In the genomic region with DNA sequence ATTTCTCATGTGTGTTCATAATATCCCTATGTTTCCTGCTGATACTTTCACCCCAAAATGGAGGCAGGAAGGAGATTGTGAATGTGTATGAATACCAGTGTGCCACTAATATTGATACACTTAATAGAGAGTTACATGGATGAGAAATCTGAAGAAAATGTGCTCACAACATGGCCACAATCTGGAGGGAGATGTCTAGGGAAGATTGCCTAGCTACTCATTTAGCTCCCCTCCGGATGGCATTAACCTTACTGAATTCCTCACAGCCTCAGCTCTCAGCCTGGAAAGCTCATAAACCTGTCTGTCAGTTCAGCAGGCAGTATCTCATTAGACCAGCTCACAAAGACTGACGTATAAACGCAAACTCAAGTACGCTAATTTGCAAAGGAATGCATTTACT, we compare ENCODE assay signal across 19 cellular contexts. TPM values are rescaled to one million over a fixed set of nuclear protein-coding genes. Genes with fewer than 3 reads are reported as not detected.
DNase-seq lines count a peak whose midpoint lies in the region; TF ChIP-seq lines count a peak whose summit lies in the region.
"Had no signal": no experiment of that assay in that cellular context is flagged by ENCODE, and none has a peak within 500 bp of the region (broad histone marks: within the 10 kb centered on the region; RNA-seq: fewer than 3 reads in every experiment).

No MANE protein-coding gene starts in this region.

- no peak overlapping the region for H3K4me3 Mint-ChIP-seq in endothelial cell (ENCODE audit: unreplicated experiment)
- H3K4me3 Mint-ChIP-seq in activated naive CD4-positive, alpha-beta T cell treated with anti-CD3 and anti-CD28 coated beads for 36 hours, result no peak overlapping the region
- H3K4me3 Mint-ChIP-seq: activated naive CD8-positive, alpha-beta T cell treated with anti-CD3 and anti-CD28 coated beads, Interleukin-2, amount 50 U/mL, for 24 hours; activated T-cell treated with anti-CD3 and anti-CD28 coated beads, Interleukin-2, amount 50 U/mL, for 72 hours; central memory CD8-positive, alpha-beta T cell had no signal

- H3K4ac ChIP-seq in neuronal stem cell (ENCODE audit: low read length), result no peak overlapping the region

- H2BK120ac ChIP-seq in neuronal stem cell (ENCODE audit: low read depth, low read length), result no peak overlapping the region

- H3K27ac ChIP-seq in neuronal stem cell (replicated peaks; ENCODE audit: low read length), result no peak overlapping the region
- H3K27ac ChIP-seq: C4-2B, gastroesophageal sphincter, psoas muscle had no signal

- peak overlapping the region; percentile 29 for H3K4me2 ChIP-seq in neuronal stem cell (ENCODE audit: insufficient read depth, low read length, poor library complexity, severe bottlenecking)
- H3K4me2 ChIP-seq: SK-N-SH had no signal

- H3K18ac ChIP-seq in neuronal stem cell (ENCODE audit: low read length), result no peak overlapping the region

- no peak overlapping the region for H2BK15ac ChIP-seq in neuronal stem cell (ENCODE audit: low read length)

- H3K27me3 ChIP-seq in HAP-1 (ENCODE audit: low read depth), result peaks cover 10% of the 10 kb centered on the region
- H3K27me3 ChIP-seq in neuronal stem cell (ENCODE audit: control insufficient read depth in 3 of 3, insufficient read depth in 3 of 3, low read depth in 1 of 3, low read length in 3 of 3), result no peaks in the 10 kb centered on the region
- H3K27me3 ChIP-seq: gastroesophageal sphincter had no signal

- no peaks in the 10 kb centered on the region for H3K9me3 ChIP-seq in HAP-1
- H3K9me3 ChIP-seq in neuronal stem cell (replicated peaks in 1 of 2; ENCODE audit: control insufficient read depth in 2 of 2, insufficient read depth in 1 of 2, low read depth in 1 of 2, low read length in 2 of 2), result no peaks in the 10 kb centered on the region
- H3K9me3 ChIP-seq: gastroesophageal sphincter, mucosa of descending colon, psoas muscle, SK-N-SH had no signal

- no peak for TF ChIP-seq CTCF in endothelial cell (IDR thresholded peaks at IDR 0.05; ENCODE audit: unreplicated experiment)

- DNase-seq in HAP-1 (ENCODE audit: low spot score in 2 of 2), result peak; percentile 20 to 45
- peak; percentile 56 for DNase-seq in NCI-H526 treated with DMSO at 0.1 percent for 48 hours (lab: John Stamatoyannopoulos, UW)
- no peak for DNase-seq in endothelial cell (ENCODE audit: low spot score)
- DNase-seq in neuronal stem cell (ENCODE audit: low spot score), result peak; percentile 40
- DNase-seq in activated naive CD4-positive, alpha-beta T cell treated with anti-CD3 and anti-CD28 coated beads for 36 hours, result no peak
- DNase-seq in hypothalamus (lab: John Stamatoyannopoulos, UW), result no peak
- DNase-seq in globus pallidus (ENCODE audit: low spot score), result no peak
- DNase-seq: activated CD4-positive, alpha-beta T cell treated with anti-CD3 and anti-CD28 coated beads, Interleukin-2, amount 50 U/mL, for 48 hours; activated naive CD8-positive, alpha-beta T cell treated with anti-CD3 and anti-CD28 coated beads, Interleukin-2, amount 50 U/mL, for 24 hours; activated T-cell treated with anti-CD3 and anti-CD28 coated beads, Interleukin-2, amount 50 U/mL, for 72 hours; kidney glomerular epithelial cell; mucosa of descending colon; NCI-H2029; psoas muscle; SK-N-SH; stimulated activated CD4-positive, alpha-beta T cell treated with anti-CD3 and anti-CD28 coated beads, Interleukin-15, amount 100 ng/mL, for 24 hours had no signal

- H4K91ac ChIP-seq in neuronal stem cell (ENCODE audit: low read depth, low read length, poor library complexity), result no peak overlapping the region

- no peak overlapping the region for H3K9ac ChIP-seq in neuronal stem cell (ENCODE audit: low read depth, low read length, poor library complexity)
- H3K9ac ChIP-seq: SK-N-SH had no signal

- H3K4me1 ChIP-seq in HAP-1 (peaks cover 6% of the 10 kb centered on the region; the same call in 1 of the 2 replicates), neuronal stem cell (ENCODE audit: control insufficient read depth in 2 of 2, insufficient read depth in 1 of 2, low read depth in 1 of 2, low read length in 2 of 2) (peaks cover 4 to 22% of the 10 kb centered on the region in 2 donors)
- H3K4me1 ChIP-seq: gastroesophageal sphincter, psoas muscle had no signal

- peak overlapping the region; percentile 76 for H2AFZ ChIP-seq in neuronal stem cell (ENCODE audit: low read length)

- no peak overlapping the region for H2BK12ac ChIP-seq in neuronal stem cell (ENCODE audit: low read length)

- H3K14ac ChIP-seq in neuronal stem cell (ENCODE audit: low read length), result no peak overlapping the region

- H3K4me3 ChIP-seq in HAP-1 (no peak overlapping the region), neuronal stem cell (ENCODE audit: low read length in 2 of 2) (peak overlapping the region in 1 of 2 donors; percentile 29)
- H3K4me3 ChIP-seq: gastroesophageal sphincter, mucosa of descending colon, psoas muscle had no signal

- in situ Hi-C loops in HAP-1 (cut with MboI; ENCODE audit: low sequenced_read_pairs), result loop anchor here (25.0 kb wide), 1 partner anchor 192 kb away; no protein-coding TSS in a partner anchor

- H3K27me3 Mint-ChIP-seq in endothelial cell (ENCODE audit: unreplicated experiment), result no peaks in the 10 kb centered on the region
- H3K27me3 Mint-ChIP-seq in activated naive CD4-positive, alpha-beta T cell treated with anti-CD3 and anti-CD28 coated beads for 36 hours (ENCODE audit: low read depth), result peaks cover 5% of the 10 kb centered on the region

- H3K36me3 Mint-ChIP-seq in endothelial cell (ENCODE audit: low read depth, unreplicated experiment), result no peaks in the 10 kb centered on the region
- H3K36me3 Mint-ChIP-seq in activated naive CD4-positive, alpha-beta T cell treated with anti-CD3 and anti-CD28 coated beads for 36 hours (ENCODE audit: low read depth), result no peaks in the 10 kb centered on the region

- peak overlapping the region; percentile 66 for H3K27ac Mint-ChIP-seq in endothelial cell (ENCODE audit: unreplicated experiment)
- H3K27ac Mint-ChIP-seq in activated naive CD4-positive, alpha-beta T cell treated with anti-CD3 and anti-CD28 coated beads for 36 hours, result no peak overlapping the region
- H3K27ac Mint-ChIP-seq: activated naive CD8-positive, alpha-beta T cell treated with anti-CD3 and anti-CD28 coated beads, Interleukin-2, amount 50 U/mL, for 24 hours; activated T-cell treated with anti-CD3 and anti-CD28 coated beads, Interleukin-2, amount 50 U/mL, for 72 hours had no signal

- H3K36me3 ChIP-seq in HAP-1 (replicated peaks) (no peaks in the 10 kb centered on the region), neuronal stem cell (replicated peaks in 1 of 2; ENCODE audit: control insufficient read depth in 2 of 2, insufficient read depth in 2 of 2, low read length in 2 of 2) (no peaks in the 10 kb centered on the region)
- H3K36me3 ChIP-seq: gastroesophageal sphincter had no signal

- CTCF ChIA-PET in activated naive CD4-positive, alpha-beta T cell treated with anti-CD3 and anti-CD28 coated beads for 36 hours (lab: Charles Lee), result no interaction called here

- no peaks in the 10 kb centered on the region for H3K9me3 Mint-ChIP-seq in endothelial cell (ENCODE audit: unreplicated experiment)
- H3K9me3 Mint-ChIP-seq in activated naive CD4-positive, alpha-beta T cell treated with anti-CD3 and anti-CD28 coated beads for 36 hours, result no peaks in the 10 kb centered on the region
- H3K9me3 Mint-ChIP-seq: activated naive CD8-positive, alpha-beta T cell treated with anti-CD3 and anti-CD28 coated beads, Interleukin-2, amount 50 U/mL, for 24 hours; central memory CD8-positive, alpha-beta T cell had no signal

- no peak overlapping the region for H2BK5ac ChIP-seq in neuronal stem cell (ENCODE audit: low read length)

- no peak overlapping the region for H3K23ac ChIP-seq in neuronal stem cell (ENCODE audit: low read depth, low read length, poor library complexity)

- no peak overlapping the region for H4K8ac ChIP-seq in neuronal stem cell (ENCODE audit: low read depth, low read length)

- no peak overlapping the region for H2AK5ac ChIP-seq in neuronal stem cell (ENCODE audit: low read depth, low read length)

- intact Hi-C loops in activated naive CD4-positive, alpha-beta T cell treated with anti-CD3 and anti-CD28 coated beads for 36 hours (cut with micrococcal nuclease), result no loop called here

- WGBS in neuronal stem cell (ENCODE audit: extremely low coverage in 2 of 2, insufficient read length in 2 of 2, insufficient replicate concordance in 1 of 2), 2 donors, result no CpG with 5 or more reads among the region's 4 CpGs

- H3K79me1 ChIP-seq in neuronal stem cell (ENCODE audit: low read depth, low read length), result no peaks in the 10 kb centered on the region

- peaks cover 22% of the 10 kb centered on the region for H3K4me1 Mint-ChIP-seq in endothelial cell (ENCODE audit: unreplicated experiment)
- H3K4me1 Mint-ChIP-seq in activated naive CD4-positive, alpha-beta T cell treated with anti-CD3 and anti-CD28 coated beads for 36 hours (ENCODE audit: low read depth), result peaks cover 2% of the 10 kb centered on the region
- H3K4me1 Mint-ChIP-seq: activated naive CD8-positive, alpha-beta T cell treated with anti-CD3 and anti-CD28 coated beads, Interleukin-2, amount 50 U/mL, for 24 hours; central memory CD8-positive, alpha-beta T cell had no signal

RNA-seq across cellular contexts. Expression of a gene that starts 23.4 kb away (rescaled TPM):
- 106 TPM for total RNA-seq in endothelial cell (ENCODE audit: unreplicated experiment)
- 87.6 TPM for polyA plus RNA-seq in neuronal stem cell (2013, experiment 1 of 2)
- 85.8 TPM for polyA plus RNA-seq in neuronal stem cell (2013, experiment 2 of 2)
- 10 to 100 TPM; 43.6 to 49.8 TPM for total RNA-seq in activated naive CD4-positive, alpha-beta T cell treated with anti-CD3 and anti-CD28 coated beads for 36 hours

Comparison
In these comparisons a context has a peak if more than half of its experiments do, and no peak if none do; other contexts are left out.
1. DNase-seq: peak in HAP-1 (2 of 2), NCI-H526 treated with DMSO at 0.1 percent for 48 hours (single experiment) and neuronal stem cell (single experiment); none in endothelial cell (single experiment), activated naive CD4-positive, alpha-beta T cell treated with anti-CD3 and anti-CD28 coated beads for 36 hours (single experiment), hypothalamus (0 of 51) and globus pallidus (single experiment).